In genomic region chr3:129160891-129161859, GRCh38 we compare ENCODE assay signal across 8 cellular contexts. TPM values are rescaled to one million over a fixed set of nuclear protein-coding genes. Genes with fewer than 3 reads are reported as not detected.
DNase-seq lines count a peak whose midpoint lies in the region; ATAC-seq and TF ChIP-seq lines count a peak whose summit lies in the region.

ISY1 (minus strand) TSS chr3:129161063; CDS start chr3:129160975, 88 bp downstream.

- in situ Hi-C loops in GM18951 (cut with MboI; ENCODE audit: low sequenced_read_pairs, unreplicated experiment) = no loop called here

- peak; percentile 95 for DNase-seq in AG10803 (ENCODE audit: low read depth)
- DNase-seq in NCI-H226 = peak; percentile 90
- peak; percentile 86 for DNase-seq in WTC11 (ENCODE audit: low spot score)
- DNase-seq in cardiac fibroblast (ENCODE audit: low read depth in 2 of 2) = peak; percentile 97 to 99
- peak; percentile 96 for DNase-seq in inferior parietal cortex (ENCODE audit: extremely low spot score)
- DNase-seq in stimulated activated CD4-positive, alpha-beta T cell treated with anti-CD3 and anti-CD28 coated beads, Interleukin-12 subunit alpha, Interleukin-12 subunit beta, amount 100 ng/mL, for 24 hours (ENCODE audit: low read depth in 2 of 2) = peak; percentile 78 to 80

- peak; percentile 73 for ATAC-seq in HG03196 (IDR thresholded peaks at IDR 0.05; ENCODE audit: unreplicated experiment)
- ATAC-seq in WTC11 = peak; percentile 72

- TF ChIP-seq CTCF in AG10803 (conservative IDR thresholded peaks at IDR 0.05; ENCODE audit: low read length) = peak; percentile 81
- TF ChIP-seq CTCF in WTC11 (IDR thresholded peaks at IDR 0.05) = peak; percentile 65
- peak; percentile 91 for TF ChIP-seq CTCF in cardiac fibroblast (IDR thresholded peaks at IDR 0.05; ENCODE audit: low read depth, low read length)

- peaks cover 2% of the 10 kb centered on the region; the same call in 1 of the 2 replicates for H3K36me3 Mint-ChIP-seq in WTC11

- TF ChIP-seq POLR2A in GM18951 (IDR thresholded peaks at IDR 0.05; ENCODE audit: extremely low read depth, insufficient read depth, insufficient read length) = peak; percentile 95

- H3K4me1 Mint-ChIP-seq in WTC11 = peaks cover 13% of the 10 kb centered on the region

- CTCF ChIA-PET in WTC11 (lab: Charles Lee) = interaction anchor here (0.5 to 3.2 kb wide), 18 partner anchors 11 to 191 kb away, joined by 3 to 57 read pairs (median 5); partner anchors contain the start of genes CNBP, COPG1, HMCES and RAB43

- H3K27me3 Mint-ChIP-seq in WTC11 (ENCODE audit: low read depth) = no peaks in the 10 kb centered on the region

- POLR2A ChIA-PET in WTC11 (lab: Charles Lee) = interaction anchor here (1.1 to 2.2 kb wide), 4 partner anchors 23 to 84 kb away, joined by 3 to 17 read pairs (median 8); partner anchors contain the start of genes CNBP and RAB43

- H3K4me3 ChIP-seq in AG10803 (ENCODE audit: low read length) = peak within 1 kb of the TSS; percentile 95
- peak within 1 kb of the TSS; percentile 80 to 88 for H3K4me3 ChIP-seq in cardiac fibroblast (replicated peaks in 1 of 2; ENCODE audit: low read depth in 2 of 2, low read length in 2 of 2)

- H3K9me3 Mint-ChIP-seq in WTC11 = no peaks in the 10 kb centered on the region

- H3K27ac Mint-ChIP-seq in WTC11 = peak within 1 kb of the TSS; percentile 100

- H3K4me3 Mint-ChIP-seq in WTC11 = peak within 1 kb of the TSS; percentile 98

TF ChIP-seq in WTC11, 78 proteins besides CTCF, POLR2A, EP300 and RAD21 (continues in another document):
- TF ChIP-seq AFF4 (CRISPR knock-in tag; IDR thresholded peaks at IDR 0.05; ENCODE audit: borderline replicate concordance) (no peak), ZNF232 (CRISPR knock-in tag; IDR thresholded peaks at IDR 0.05) (no peak), ARID4B (CRISPR knock-in tag; IDR thresholded peaks at IDR 0.05; ENCODE audit: borderline replicate concordance) (peak; percentile 51; the same call in 1 of the 2 replicates), EMX1 (CRISPR knock-in tag; IDR thresholded peaks at IDR 0.05) (no peak), TCF7 (CRISPR knock-in tag; IDR thresholded peaks at IDR 0.05; ENCODE audit: low read depth) (no peak), SOX15 (CRISPR knock-in tag; IDR thresholded peaks at IDR 0.05) (no peak), ZNF121 (CRISPR knock-in tag; IDR thresholded peaks at IDR 0.05) (no peak), ZNF416 (CRISPR knock-in tag; IDR thresholded peaks at IDR 0.05) (no peak), ZNF219 (CRISPR knock-in tag; IDR thresholded peaks at IDR 0.05; ENCODE audit: borderline replicate concordance) (no peak), ZMAT4 (CRISPR knock-in tag; IDR thresholded peaks at IDR 0.05) (no peak), NFE2L1 (CRISPR knock-in tag; IDR thresholded peaks at IDR 0.05) (0 out of 2 replicates have a peak, but pooled peaks have one; percentile 63), NFATC4 (CRISPR knock-in tag; IDR thresholded peaks at IDR 0.05) (no peak), NFYB (CRISPR knock-in tag; conservative IDR thresholded peaks at IDR 0.05; ENCODE audit: low read depth) (0 out of 2 replicates have a peak, but pooled peaks have one; percentile 38), ZNF423 (CRISPR knock-in tag; IDR thresholded peaks at IDR 0.05) (no peak), JUN (CRISPR knock-in tag; IDR thresholded peaks at IDR 0.05) (no peak), HMGA2 (CRISPR knock-in tag; IDR thresholded peaks at IDR 0.05) (no peak), ZNF138 (CRISPR knock-in tag; conservative IDR thresholded peaks at IDR 0.05) (no peak), CREB1 (CRISPR knock-in tag; IDR thresholded peaks at IDR 0.05) (0 out of 2 replicates have a peak, but pooled peaks have one; percentile 26), ZNF317 (CRISPR knock-in tag; IDR thresholded peaks at IDR 0.05; ENCODE audit: borderline replicate concordance, low read depth) (no peak), MYBL2 (CRISPR knock-in tag; IDR thresholded peaks at IDR 0.05) (0 out of 2 replicates have a peak, but pooled peaks have one; percentile 51), RELA (CRISPR knock-in tag; IDR thresholded peaks at IDR 0.05; ENCODE audit: borderline replicate concordance) (no peak), MXD4 (CRISPR knock-in tag; IDR thresholded peaks at IDR 0.05; ENCODE audit: borderline replicate concordance) (no peak), ATF1 (CRISPR knock-in tag; IDR thresholded peaks at IDR 0.05) (no peak), ZSCAN18 (CRISPR knock-in tag; IDR thresholded peaks at IDR 0.05) (no peak), USF1 (CRISPR knock-in tag; IDR thresholded peaks at IDR 0.05) (no peak)

RNA-seq across cellular contexts. Expression of gene ISY1, which starts in this region (rescaled TPM):
- 21.4 to 25.0 TPM (median 21.5 TPM) in 3 replicates for total RNA-seq in WTC11 (2021)

Comparison
In these comparisons a context has a peak if more than half of its experiments do, and no peak if none do; other contexts are left out.
1. Peak in every context shown above with its lines: DNase-seq, ATAC-seq and H3K4me3 ChIP-seq.